ENCODE assay signal across 20 cellular contexts in the genomic region with DNA sequence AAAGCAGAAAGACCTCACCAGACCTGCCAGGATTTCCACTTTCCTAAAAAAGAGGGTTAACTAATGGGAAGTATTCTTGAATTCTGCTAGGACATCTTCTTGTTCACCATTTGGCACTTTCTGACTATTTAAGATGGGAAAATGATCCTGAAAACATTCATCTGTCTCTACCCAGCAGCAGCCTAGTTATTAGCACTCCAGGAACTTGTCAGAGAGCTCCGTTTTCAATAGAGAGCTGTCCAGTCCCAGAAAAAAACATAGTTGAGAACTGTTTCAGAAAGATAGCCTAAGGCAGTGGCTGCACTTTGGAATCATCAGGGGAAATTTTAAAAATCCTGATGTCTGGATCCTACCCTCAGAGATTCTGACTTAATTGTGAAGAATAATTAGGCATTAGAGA.
"Had no signal": no experiment of that assay in that cellular context is flagged by ENCODE, and none has a peak within 500 bp of the region (broad histone marks: within the 10 kb centered on the region; RNA-seq: fewer than 3 reads in every experiment).

No MANE protein-coding gene starts in this region.

- H3K27ac ChIP-seq: HL-60, KMS-11 had no signal

- ATAC-seq: K562, SK-N-SH treated with all-trans-retinoic acid at 6 μM for 48 hours had no signal

- H3K4me3 ChIP-seq: K562 had no signal

- DNase-seq: Kasumi-1, MM.1S, NCI-H1092 treated with DMSO at 0.1 percent for 48 hours, NCI-H146, NCI-H1694 treated with DMSO at 0.1 percent for 48 hours, NCI-H1930, NCI-H2081, NCI-H2107, NCI-H345, NCI-H446 treated with DMSO at 0.1 percent for 48 hours, NCI-H510A treated with DMSO at 0.1 percent for 48 hours, NCI-H526, NCI-H774, Right ventricle myocardium superior, RPMI8226, T-helper 1 cell had no signal
